Comparison of ENCODE assay signal across 28 cellular contexts in the genomic region with DNA sequence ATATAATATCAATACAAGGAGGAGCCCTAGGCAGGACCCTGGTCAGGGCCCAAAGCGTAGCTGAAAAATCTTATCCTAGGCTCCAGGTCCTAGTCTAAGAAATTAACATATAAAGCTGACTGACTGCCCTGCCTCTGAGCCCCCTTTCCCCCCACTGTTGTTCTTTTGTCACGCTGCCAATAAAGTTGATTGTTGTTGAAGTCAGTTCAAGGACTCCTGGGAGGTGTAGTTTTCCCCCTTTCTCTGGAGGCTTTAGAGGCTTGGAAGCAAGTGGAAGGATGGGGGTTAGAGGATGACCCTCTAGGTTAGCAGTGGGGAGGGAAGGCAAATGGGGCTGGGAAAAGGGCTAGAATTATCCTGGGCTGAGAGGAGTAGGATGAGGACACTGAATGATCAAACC. TPM values are rescaled to one million over a fixed set of nuclear protein-coding genes. Genes with fewer than 3 reads are reported as not detected.
DNase-seq lines count a peak whose midpoint lies in the region; ATAC-seq, FAIRE-seq and TF ChIP-seq lines count a peak whose summit lies in the region.
"Had no signal": no experiment of that assay in that cellular context is flagged by ENCODE, and none has a peak within 500 bp of the region (broad histone marks: within the 10 kb centered on the region; RNA-seq: fewer than 3 reads in every experiment).

No MANE protein-coding gene starts in this region.

- 25% methylated on average over 2 of the region's 2 CpGs for WGBS in HepG2 (ENCODE audit: low lambda C conversion rate)
- WGBS in right lobe of liver (ENCODE audit: insufficient coverage, low coverage, low lambda C conversion rate, missing lambda C conversion rate) = 70% methylated on average over 2 of the region's 2 CpGs
- WGBS in H1 (ENCODE audit: extremely low coverage in 1 of 2, insufficient coverage in 1 of 2, insufficient read length in 1 of 2, insufficient replicate concordance in 2 of 2, low coverage in 1 of 2, low lambda C conversion rate in 2 of 2, missing lambda C conversion rate in 1 of 2), 2 experiments = 83% methylated on average over 2 of the region's 2 CpGs; no CpG with 5 or more reads in 1 of the 2 experiments

- no peak overlapping the region for H4K5ac ChIP-seq in H1 (ENCODE audit: insufficient read length, low read depth, low read length)

- H3K27me3 Mint-ChIP-seq in neural crest cell (ENCODE audit: low read depth) = peaks cover 43% of the 10 kb centered on the region

- no peak overlapping the region for H2BK120ac ChIP-seq in H1 (replicated peaks; ENCODE audit: low read depth, low read length)

- no peak overlapping the region for H2BK15ac ChIP-seq in H1 (ENCODE audit: low read length)

- in situ Hi-C loops in HepG2 (cut with HindIII; ENCODE audit: extremely low pct_ligation_motif_present, low pct_unique_long_range_greater_than_20kb) = no loop called here

- TF ChIP-seq POLR2A in HepG2 (IDR thresholded peaks at IDR 0.05; ENCODE audit: insufficient read depth in 1 of 2, low read depth in 2 of 2, low read length in 2 of 2) (no peak), right lobe of liver (IDR thresholded peaks at IDR 0.05) (no peak), H1 (IDR thresholded peaks at IDR 0.05; ENCODE audit: control extremely low read depth in 1 of 2, low read depth in 2 of 2, low read length in 2 of 2) (no peak)

- TF ChIP-seq CTCF in HepG2 (CRISPR knock-in tag; IDR thresholded peaks at IDR 0.05) (no peak), right lobe of liver (IDR thresholded peaks at IDR 0.05) (no peak), H1 (IDR thresholded peaks at IDR 0.05; ENCODE audit: control extremely low read depth in 1 of 3, insufficient read depth in 1 of 3, low read depth in 1 of 3, low read length in 3 of 3) (no peak), neural crest cell (conservative IDR thresholded peaks at IDR 0.05) (no peak)

- H2AK5ac ChIP-seq in H1 (ENCODE audit: low read depth, low read length) = no peak overlapping the region

- DNase-seq in HepG2 (ENCODE audit: low spot score) (no peak), right lobe of liver (no peak), H1 (ENCODE audit: low read depth in 1 of 2, low spot score in 2 of 2) (no peak), neural crest cell (ENCODE audit: low read depth, low spot score) (no peak), posterior cingulate gyrus (no peak)
- DNase-seq in stimulated activated CD4-positive, alpha-beta T cell treated with anti-CD3 and anti-CD28 coated beads, Interleukin-12 subunit alpha, Interleukin-12 subunit beta, amount 100 ng/mL, for 4 hours = no peak
- DNase-seq: 8988T; CD4-positive, CD25-positive, alpha-beta regulatory T cell; DMS153; DND-41; GOT3; Kasumi-1; NCI-H1105; NCI-H1436 treated with DMSO at 0.1 percent for 48 hours; NCI-H187 treated with DMSO at 0.1 percent for 48 hours; NCI-H2171 treated with DMSO at 0.1 percent for 48 hours; NCI-H345; NCI-H510A treated with DMSO at 0.1 percent for 48 hours; NCI-H748 treated with DMSO at 0.1 percent for 48 hours; NK-92 treated with Interleukin-12 subunit alpha and Interleukin-12 subunit beta, amount 100 ng/mL, for 24 hours; PC-3 had no signal

- no peaks in the 10 kb centered on the region for H3K36me3 Mint-ChIP-seq in neural crest cell (ENCODE audit: low read depth)
- H3K36me3 Mint-ChIP-seq: CD4-positive, CD25-positive, alpha-beta regulatory T cell had no signal

- H3K9me3 Mint-ChIP-seq in neural crest cell = no peaks in the 10 kb centered on the region

- TF ChIP-seq RAD21 in HepG2 (CRISPR knock-in tag; IDR thresholded peaks at IDR 0.05) (no peak), H1 (IDR thresholded peaks at IDR 0.05 in 1 of 2, conservative IDR thresholded peaks at IDR 0.05 in 1 of 2; ENCODE audit: low read depth in 2 of 2, low read length in 2 of 2) (no peak)

- no peaks in the 10 kb centered on the region; the same call in none of the 2 replicates for H3K79me1 ChIP-seq in H1 (ENCODE audit: low read depth, low read length)

- H3K56ac ChIP-seq in H1 (replicated peaks; ENCODE audit: insufficient read length, low read depth, low read length) = no peak overlapping the region

- H3K79me2 ChIP-seq in HepG2 (ENCODE audit: insufficient read depth, low read length) = no peaks in the 10 kb centered on the region
- H3K79me2 ChIP-seq in H1 (ENCODE audit: control insufficient read depth in 1 of 2, insufficient read depth in 2 of 2, low read length in 2 of 2) = no peaks in the 10 kb centered on the region

- H3K27ac ChIP-seq in HepG2 (ENCODE audit: extremely low read length, insufficient read depth, low read length) (no peak overlapping the region), right lobe of liver (no peak overlapping the region), H1 (ENCODE audit: low read depth, low read length) (no peak overlapping the region)
- H3K27ac ChIP-seq: BLaER1 had no signal

- TF ChIP-seq EP300 in HepG2 (IDR thresholded peaks at IDR 0.05; ENCODE audit: low read depth in 2 of 2, low read length in 2 of 2) (no peak), HepG2 (CRISPR knock-in tag; IDR thresholded peaks at IDR 0.05; ENCODE audit: borderline replicate concordance) (no peak), H1 (IDR thresholded peaks at IDR 0.05; ENCODE audit: borderline replicate concordance in 1 of 2, low read depth in 2 of 2, low read length in 2 of 2) (no peak)

- H3K36me3 ChIP-seq in HepG2 (replicated peaks in 1 of 2; ENCODE audit: control insufficient read depth in 1 of 2, insufficient read depth in 2 of 2, low read length in 2 of 2) (no peaks in the 10 kb centered on the region), right lobe of liver (peaks cover 0 to 15% (median 4%) of the 10 kb centered on the region in 4 donors), H1 (ENCODE audit: control insufficient read depth in 2 of 4, insufficient read depth in 4 of 4, low read length in 3 of 4) (no peaks in the 10 kb centered on the region)
- H3K36me3 ChIP-seq: BLaER1 had no signal

- no peak overlapping the region for H3K27ac Mint-ChIP-seq in neural crest cell (ENCODE audit: unreplicated experiment)
- H3K27ac Mint-ChIP-seq: CD4-positive, CD25-positive, alpha-beta regulatory T cell had no signal

- H3K14ac ChIP-seq in H1 (ENCODE audit: insufficient read length) = no peak overlapping the region

- H2AFZ ChIP-seq in HepG2 (ENCODE audit: low read length) (no peak overlapping the region), H1 (ENCODE audit: low read length) (no peak overlapping the region)

- H3K4me3 ChIP-seq in HepG2 (replicated peaks in 1 of 3; ENCODE audit: insufficient read depth in 1 of 3, low read depth in 2 of 3, low read length in 3 of 3) = no peak overlapping the region
- H3K4me3 ChIP-seq in right lobe of liver = no peak overlapping the region
- no peak overlapping the region for H3K4me3 ChIP-seq in H1 (ENCODE audit: extremely low read depth in 1 of 4, insufficient read depth in 2 of 4, low read depth in 3 of 4, low read length in 4 of 4)
- H3K4me3 ChIP-seq: BLaER1 had no signal

- no peak overlapping the region for H3K23ac ChIP-seq in H1 (ENCODE audit: insufficient read length)

- ATAC-seq in HepG2 = no peak
- no peak for ATAC-seq in right lobe of liver
- ATAC-seq in GM18870 (IDR thresholded peaks at IDR 0.05; ENCODE audit: unreplicated experiment) = no peak
- ATAC-seq: HCT116, PC-3, SK-N-SH treated with all-trans-retinoic acid at 6 μM for 48 hours had no signal

- H3K4me1 Mint-ChIP-seq in neural crest cell = peaks cover 46% of the 10 kb centered on the region

- H3K27me3 ChIP-seq in HepG2 (ENCODE audit: control insufficient read depth in 1 of 2, insufficient read depth in 2 of 2, low read length in 2 of 2) (peaks cover 4 to 66% of the 10 kb centered on the region in 2 experiments), right lobe of liver (no peaks in the 10 kb centered on the region), H1 (replicated peaks in 1 of 4; ENCODE audit: control insufficient read depth in 3 of 4, extremely low read depth in 1 of 4, insufficient read depth in 3 of 4, low read length in 3 of 4) (peaks cover 2 to 31% (median 24%) of the 10 kb centered on the region in 4 experiments)

- no peaks in the 10 kb centered on the region for H3K9me3 ChIP-seq in HepG2 (ENCODE audit: low read length)
- no peaks in the 10 kb centered on the region for H3K9me3 ChIP-seq in right lobe of liver
- H3K9me3 ChIP-seq in H1 (ENCODE audit: insufficient read depth in 2 of 2, low read depth in 1 of 2, low read length in 1 of 2) = no peaks in the 10 kb centered on the region
- H3K9me3 ChIP-seq: BLaER1 had no signal

- H4K20me1 ChIP-seq in HepG2 (ENCODE audit: insufficient read depth, low read length) = 0 out of 2 replicates have a peak, but pooled peaks cover 2% of the 10 kb centered on the region
- no peaks in the 10 kb centered on the region for H4K20me1 ChIP-seq in H1 (replicated peaks in 1 of 2; ENCODE audit: control insufficient read depth in 1 of 2, insufficient read depth in 2 of 2, low read length in 2 of 2)

- FAIRE-seq in HepG2 (lab: Jason Lieb, UNC) (no peak), H1 (lab: Jason Lieb, UNC) (peak; percentile 58)
- FAIRE-seq: GM18507 had no signal

- H3K4ac ChIP-seq in H1 (replicated peaks; ENCODE audit: insufficient read length, low read depth, low read length) = no peak overlapping the region

- POLR2A ChIA-PET in HepG2 (lab: Yijun Ruan, JAX) (no interaction called here), H1 (lab: Charles Lee; ENCODE audit: partially characterized antibody) (no interaction called here)

- peak overlapping the region; percentile 70 for H3K4me3 Mint-ChIP-seq in neural crest cell
- H3K4me3 Mint-ChIP-seq: CD4-positive, CD25-positive, alpha-beta regulatory T cell had no signal

- CTCF ChIA-PET in HepG2 (lab: Yijun Ruan, JAX; ENCODE audit: low intra/inter-chr PET ratio, low total read pairs) (no interaction called here), H1 (lab: Charles Lee; ENCODE audit: partially characterized antibody) (interaction anchor here (0.6 to 10.0 kb wide), 3 partner anchors 6 to 164 kb away, joined by 5 to 99 read pairs (median 43); a partner anchor contains a TSS)

- intact Hi-C loops in HepG2 (cut with micrococcal nuclease; ENCODE audit: unreplicated experiment) = no loop called here
- intact Hi-C loops in right lobe of liver (cut with DNase I) = no loop called here
- intact Hi-C loops in posterior cingulate gyrus (cut with DNase I) = no loop called here

- H2BK12ac ChIP-seq in H1 (ENCODE audit: low read depth, low read length) = no peak overlapping the region

- H3K4me2 ChIP-seq in HepG2 (ENCODE audit: low read depth, low read length) (no peak overlapping the region), H1 (ENCODE audit: insufficient read depth in 1 of 2, low read depth in 2 of 2, low read length in 2 of 2) (no peak overlapping the region)
- H3K4me2 ChIP-seq: BLaER1 had no signal

- no peak overlapping the region for H2BK5ac ChIP-seq in H1 (ENCODE audit: low read depth, low read length)

- H4K91ac ChIP-seq in H1 (replicated peaks; ENCODE audit: insufficient read length, low read length) = no peak overlapping the region

- H3K9ac ChIP-seq in HepG2 (ENCODE audit: insufficient read depth, low read depth, low read length) (no peak overlapping the region), H1 (replicated peaks in 1 of 4; ENCODE audit: extremely low read depth in 1 of 4, low read depth in 3 of 4, low read length in 3 of 4) (no peak overlapping the region)
- H3K9ac ChIP-seq: BLaER1 had no signal

- H3K4me1 ChIP-seq in HepG2 (ENCODE audit: insufficient read depth, low read length) = peaks cover 14% of the 10 kb centered on the region
- peaks cover 0 to 20% (median 7%) of the 10 kb centered on the region in 4 donors for H3K4me1 ChIP-seq in right lobe of liver
- H3K4me1 ChIP-seq in H1 (replicated peaks in 1 of 4; ENCODE audit: control insufficient read depth in 3 of 4, insufficient read depth in 4 of 4, low read length in 3 of 4) = peaks cover 0 to 21% (median 16%) of the 10 kb centered on the region in 4 experiments; a peak in 6 of 7 replicates

- H4K8ac ChIP-seq in H1 (ENCODE audit: extremely low read depth, insufficient read depth, low read length) = no peak overlapping the region

- BruUV-seq in HepG2 (replicated peaks; lab: Mats Ljungman, UMichigan) = no TSS peak

- H2BK20ac ChIP-seq in H1 (ENCODE audit: low read length) = no peak overlapping the region

- no peak overlapping the region for H3K18ac ChIP-seq in H1 (ENCODE audit: extremely low read depth, low read length)

- peaks cover 7% of the 10 kb centered on the region; the same call in 1 of the 2 replicates for H3K23me2 ChIP-seq in H1 (ENCODE audit: low read depth, low read length)

RNA-seq across cellular contexts. Expression of a gene that starts 3.2 kb away (rescaled TPM):
- total RNA-seq in HepG2 (2016; rRNA removed; fragmentation: Illumina TruSeq; extraction: Trizol) (0.20 TPM in 1 of 2 replicates, not detected in the other), right lobe of liver (100 to 1,000 TPM in 2 of 6 experiments, 10 to 100 TPM in 4; 15.6 to 153 (median 54.5) TPM), neural crest cell (9.1 and 10.3 TPM in 2 replicates)
- 2.0 and 3.3 TPM in 2 replicates for total RNA-seq in HepG2 (2016; cell fraction: cytosol; rRNA removed; fragmentation: Illumina TruSeq; extraction: Trizol; ENCODE audit: low read depth)
- total RNA-seq in HepG2 (2016; cell fraction: insoluble cytoplasmic fraction; rRNA removed; fragmentation: Illumina TruSeq; extraction: Trizol) = 0.32 TPM in 1 of 2 replicates, not detected in the other
- 2.0 TPM in 2 replicates for total RNA-seq in HepG2 (2016; cell fraction: membrane; rRNA removed; fragmentation: Illumina TruSeq; extraction: Trizol)
- total RNA-seq in HepG2 (2016; cell fraction: nucleus; rRNA removed; fragmentation: Illumina TruSeq; extraction: Trizol) = not detected in 2 replicates
- polyA plus RNA-seq in HepG2 (2011; rRNA removed) (not detected in 2 replicates), H1 (2011; rRNA removed) (5.8 and 6.1 TPM in 2 replicates)
- polyA plus RNA-seq in HepG2 (2011; cell fraction: cytosol; rRNA removed) = not detected in 2 replicates
- polyA plus RNA-seq in HepG2 (2011; cell fraction: nucleus; rRNA removed) = not detected in 2 replicates
- not detected in 2 replicates for polyA plus RNA-seq in HepG2 (2012)
- 6.8 and 7.3 TPM in 2 replicates for polyA plus RNA-seq in HepG2 (2016; cell fraction: cytosol; fragmentation: Illumina TruSeq; extraction: Trizol; ENCODE audit: low read depth)
- 0.42 and 0.51 TPM in 2 replicates for polyA plus RNA-seq in HepG2 (2016; cell fraction: insoluble cytoplasmic fraction; fragmentation: Illumina TruSeq; extraction: Trizol; ENCODE audit: low read depth)
- polyA plus RNA-seq in HepG2 (2016; cell fraction: membrane; fragmentation: Illumina TruSeq; extraction: Trizol; ENCODE audit: low read depth) = 3.8 and 4.0 TPM in 2 replicates
- polyA plus RNA-seq in HepG2 (2016; cell fraction: nucleus; fragmentation: Illumina TruSeq; extraction: Trizol; ENCODE audit: insufficient read depth, low read depth) = 0.74 TPM in 1 of 2 replicates, not detected in the other
- not detected in 2 replicates for polyA minus RNA-seq in HepG2 (2011; rRNA and poly(A)+ RNA removed; ENCODE audit: low replicate concordance)
- not detected in 2 replicates for polyA minus RNA-seq in HepG2 (2011; cell fraction: cytosol; rRNA and poly(A)+ RNA removed)
- not detected in 2 replicates for polyA minus RNA-seq in HepG2 (2011; cell fraction: nucleus; rRNA and poly(A)+ RNA removed)
- total RNA-seq in H1 (2021; fragmentation: NEBNext Ultra II Directional; extraction: Animal tissue kit (Norgen Biotek cat#: 25700)) = 8.1 and 13.1 TPM in 2 replicates
- polyA plus RNA-seq in H1 (2011; cell fraction: cytosol; rRNA removed) = 8.0 TPM
- polyA plus RNA-seq in H1 (2011; cell fraction: nucleus; rRNA removed) = 5.1 TPM
- polyA plus RNA-seq in H1 (2012, experiment 1 of 2) = 8.9 to 10.7 TPM (median 10.3 TPM) in 4 replicates
- 7.3 TPM for polyA plus RNA-seq in H1 (2012, experiment 2 of 2)
- polyA plus RNA-seq in H1 (2013, experiment 1 of 2) = 15.4 TPM
- polyA plus RNA-seq in H1 (2013, experiment 2 of 2) = 16.5 TPM
- polyA minus RNA-seq in H1 (2011; rRNA and poly(A)+ RNA removed) = 2.0 and 4.3 TPM in 2 replicates
- polyA minus RNA-seq in H1 (2011; cell fraction: cytosol; rRNA and poly(A)+ RNA removed) = 6.1 TPM
- polyA minus RNA-seq in H1 (2011; cell fraction: nucleus; rRNA and poly(A)+ RNA removed) = 4.7 TPM
- total RNA-seq: CD4-positive, CD25-positive, alpha-beta regulatory T cell; HT-29; M059J; PC-3 had no signal
- polyA plus RNA-seq: CD4-positive, CD25-positive, alpha-beta regulatory T cell had no signal

RNA-seq across cellular contexts. Expression of a gene that starts 35.8 kb away (rescaled TPM):
- total RNA-seq in HepG2 (2016; rRNA removed; fragmentation: Illumina TruSeq; extraction: Trizol) (not detected in 2 replicates), right lobe of liver (1 to 10 TPM in 3 of 6 experiments, under 1 TPM in 3; 0.67 to 1.7 (median 1.0) TPM), neural crest cell (2.9 and 3.5 TPM in 2 replicates)
- not detected in 2 replicates for total RNA-seq in HepG2 (2016; cell fraction: cytosol; rRNA removed; fragmentation: Illumina TruSeq; extraction: Trizol; ENCODE audit: low read depth)
- total RNA-seq in HepG2 (2016; cell fraction: insoluble cytoplasmic fraction; rRNA removed; fragmentation: Illumina TruSeq; extraction: Trizol) = not detected in 2 replicates
- total RNA-seq in HepG2 (2016; cell fraction: membrane; rRNA removed; fragmentation: Illumina TruSeq; extraction: Trizol) = not detected in 2 replicates
- not detected in 2 replicates for total RNA-seq in HepG2 (2016; cell fraction: nucleus; rRNA removed; fragmentation: Illumina TruSeq; extraction: Trizol)
- polyA plus RNA-seq in HepG2 (2011; rRNA removed) (not detected in 2 replicates), H1 (2011; rRNA removed) (1.8 and 2.3 TPM in 2 replicates)
- not detected in 2 replicates for polyA plus RNA-seq in HepG2 (2011; cell fraction: cytosol; rRNA removed)
- not detected in 2 replicates for polyA plus RNA-seq in HepG2 (2011; cell fraction: nucleus; rRNA removed)
- not detected in 2 replicates for polyA plus RNA-seq in HepG2 (2012)
- not detected in 2 replicates for polyA plus RNA-seq in HepG2 (2016; cell fraction: cytosol; fragmentation: Illumina TruSeq; extraction: Trizol; ENCODE audit: low read depth)
- polyA plus RNA-seq in HepG2 (2016; cell fraction: insoluble cytoplasmic fraction; fragmentation: Illumina TruSeq; extraction: Trizol; ENCODE audit: low read depth) = not detected in 2 replicates
- polyA plus RNA-seq in HepG2 (2016; cell fraction: membrane; fragmentation: Illumina TruSeq; extraction: Trizol; ENCODE audit: low read depth) = not detected in 2 replicates
- polyA plus RNA-seq in HepG2 (2016; cell fraction: nucleus; fragmentation: Illumina TruSeq; extraction: Trizol; ENCODE audit: insufficient read depth, low read depth) = not detected in 2 replicates
- not detected in 2 replicates for polyA minus RNA-seq in HepG2 (2011; rRNA and poly(A)+ RNA removed; ENCODE audit: low replicate concordance)
- not detected in 2 replicates for polyA minus RNA-seq in HepG2 (2011; cell fraction: cytosol; rRNA and poly(A)+ RNA removed)
- polyA minus RNA-seq in HepG2 (2011; cell fraction: nucleus; rRNA and poly(A)+ RNA removed) = not detected in 2 replicates
- total RNA-seq in H1 (2021; fragmentation: NEBNext Ultra II Directional; extraction: Animal tissue kit (Norgen Biotek cat#: 25700)) = 0.78 and 0.90 TPM in 2 replicates
- 2.1 TPM for polyA plus RNA-seq in H1 (2011; cell fraction: cytosol; rRNA removed)
- polyA plus RNA-seq in H1 (2011; cell fraction: nucleus; rRNA removed) = 3.6 TPM
- 1.3 to 1.9 TPM (median 1.6 TPM) in 4 replicates for polyA plus RNA-seq in H1 (2012, experiment 1 of 2)
- polyA plus RNA-seq in H1 (2012, experiment 2 of 2) = 2.0 TPM
- 0.43 TPM for polyA plus RNA-seq in H1 (2013, experiment 1 of 2)
- polyA plus RNA-seq in H1 (2013, experiment 2 of 2) = 0.44 TPM
- polyA minus RNA-seq in H1 (2011; rRNA and poly(A)+ RNA removed) = 3.6 and 6.5 TPM in 2 replicates
- polyA minus RNA-seq in H1 (2011; cell fraction: cytosol; rRNA and poly(A)+ RNA removed) = 0.51 TPM
- 1.4 TPM for polyA minus RNA-seq in H1 (2011; cell fraction: nucleus; rRNA and poly(A)+ RNA removed)
- total RNA-seq: HT-29, M059J, PC-3 had no signal

RNA-seq across cellular contexts. Expression of a gene that starts 49.5 kb away (rescaled TPM):
- total RNA-seq in HepG2 (2016; rRNA removed; fragmentation: Illumina TruSeq; extraction: Trizol) (not detected in 2 replicates), right lobe of liver (not detected), neural crest cell (not detected in 2 replicates)
- not detected in 2 replicates for total RNA-seq in HepG2 (2016; cell fraction: cytosol; rRNA removed; fragmentation: Illumina TruSeq; extraction: Trizol; ENCODE audit: low read depth)
- total RNA-seq in HepG2 (2016; cell fraction: insoluble cytoplasmic fraction; rRNA removed; fragmentation: Illumina TruSeq; extraction: Trizol) = not detected in 2 replicates
- not detected in 2 replicates for total RNA-seq in HepG2 (2016; cell fraction: membrane; rRNA removed; fragmentation: Illumina TruSeq; extraction: Trizol)
- total RNA-seq in HepG2 (2016; cell fraction: nucleus; rRNA removed; fragmentation: Illumina TruSeq; extraction: Trizol) = not detected in 2 replicates
- polyA plus RNA-seq in HepG2 (2011; rRNA removed) (not detected in 2 replicates), H1 (2011; rRNA removed) (not detected in 2 replicates)
- not detected in 2 replicates for polyA plus RNA-seq in HepG2 (2011; cell fraction: cytosol; rRNA removed)
- not detected in 2 replicates for polyA plus RNA-seq in HepG2 (2011; cell fraction: nucleus; rRNA removed)
- polyA plus RNA-seq in HepG2 (2012) = not detected in 2 replicates
- not detected in 2 replicates for polyA plus RNA-seq in HepG2 (2016; cell fraction: cytosol; fragmentation: Illumina TruSeq; extraction: Trizol; ENCODE audit: low read depth)
- not detected in 2 replicates for polyA plus RNA-seq in HepG2 (2016; cell fraction: insoluble cytoplasmic fraction; fragmentation: Illumina TruSeq; extraction: Trizol; ENCODE audit: low read depth)
- polyA plus RNA-seq in HepG2 (2016; cell fraction: membrane; fragmentation: Illumina TruSeq; extraction: Trizol; ENCODE audit: low read depth) = not detected in 2 replicates
- polyA plus RNA-seq in HepG2 (2016; cell fraction: nucleus; fragmentation: Illumina TruSeq; extraction: Trizol; ENCODE audit: insufficient read depth, low read depth) = not detected in 2 replicates
- not detected in 2 replicates for polyA minus RNA-seq in HepG2 (2011; rRNA and poly(A)+ RNA removed; ENCODE audit: low replicate concordance)
- polyA minus RNA-seq in HepG2 (2011; cell fraction: cytosol; rRNA and poly(A)+ RNA removed) = not detected in 2 replicates
- not detected in 2 replicates for polyA minus RNA-seq in HepG2 (2011; cell fraction: nucleus; rRNA and poly(A)+ RNA removed)
- not detected in 2 replicates for total RNA-seq in H1 (2021; fragmentation: NEBNext Ultra II Directional; extraction: Animal tissue kit (Norgen Biotek cat#: 25700))
- polyA plus RNA-seq in H1 (2011; cell fraction: cytosol; rRNA removed) = not detected
- not detected for polyA plus RNA-seq in H1 (2011; cell fraction: nucleus; rRNA removed)
- not detected in 4 replicates for polyA plus RNA-seq in H1 (2012, experiment 1 of 2)
- not detected for polyA plus RNA-seq in H1 (2012, experiment 2 of 2)
- not detected for polyA plus RNA-seq in H1 (2013, experiment 1 of 2)
- polyA plus RNA-seq in H1 (2013, experiment 2 of 2) = not detected
- polyA minus RNA-seq in H1 (2011; rRNA and poly(A)+ RNA removed) = not detected in 2 replicates
- polyA minus RNA-seq in H1 (2011; cell fraction: cytosol; rRNA and poly(A)+ RNA removed) = not detected
- polyA minus RNA-seq in H1 (2011; cell fraction: nucleus; rRNA and poly(A)+ RNA removed) = not detected
- total RNA-seq: CD4-positive, CD25-positive, alpha-beta regulatory T cell; HT-29; M059J; PC-3 had no signal
- polyA plus RNA-seq: CD4-positive, CD25-positive, alpha-beta regulatory T cell had no signal
